Comparison of ENCODE assay signal across 8 cellular contexts in genomic region chr11:74397531-74398243, GRCh38. TPM values are rescaled to one million over a fixed set of nuclear protein-coding genes. Genes with fewer than 3 reads are reported as not detected.
A peak's percentile ranks its signal among the peaks of the same experiment; 100 is the strongest.
DNase-seq lines count a peak whose midpoint lies in the region; ATAC-seq and TF ChIP-seq lines count a peak whose summit lies in the region.

No MANE protein-coding gene starts in this region.

- H3K27ac ChIP-seq in esophagus squamous epithelium (peak overlapping the region; percentile 84 to 94 (median 89)), urinary bladder (ENCODE audit: low read depth) (peak overlapping the region; percentile 40)

- TF ChIP-seq CTCF in GM10248 (IDR thresholded peaks at IDR 0.05; ENCODE audit: control extremely low read depth, extremely low read depth, low read depth, missing control alignments) (no peak), esophagus squamous epithelium (IDR thresholded peaks at IDR 0.05) (peak in 2 of 6 experiments; percentile 20 to 26), natural killer cell (IDR thresholded peaks at IDR 0.05) (no peak)

- CTCF ChIA-PET in GM10248 (lab: Yijun Ruan, JAX): interaction anchor here (1.2 to 2.1 kb wide), 6 partner anchors 9 to 142 kb away, joined by 3 to 11 read pairs (median 4); no protein-coding TSS in a partner anchor

- TF ChIP-seq POLR2A in esophagus squamous epithelium (IDR thresholded peaks at IDR 0.05): no peak

- H3K4me1 Mint-ChIP-seq in natural killer cell: peaks cover 14 to 18% of the 10 kb centered on the region in 2 donors

- H3K27ac Mint-ChIP-seq in natural killer cell: peak overlapping the region; percentile 96 to 97

- intact Hi-C loops in esophagus squamous epithelium (cut with DNase I): loop anchor here (10.0 kb wide), 1 partner anchor 167 kb away; no protein-coding TSS in a partner anchor
- intact Hi-C loops in natural killer cell (cut with micrococcal nuclease): loop anchor here (1.0 kb wide), 1 partner anchor 96 kb away; the partner anchor contains the start of gene LIPT2

- POLR2A ChIA-PET in GM10248 (lab: Yijun Ruan, JAX): no interaction called here

- H3K4me3 ChIP-seq in esophagus squamous epithelium (peak overlapping the region; percentile 71 to 88 (median 79)), urinary bladder (ENCODE audit: low read depth, low read length) (peak overlapping the region; percentile 72)

- H3K36me3 ChIP-seq in esophagus squamous epithelium (no peaks in the 10 kb centered on the region), urinary bladder (ENCODE audit: insufficient read depth) (no peaks in the 10 kb centered on the region)

- 1% methylated on average over 12 to 18 of the region's 34 CpGs for WGBS in esophagus squamous epithelium, 2 donors
- whole genome bisulfite sequencing in urinary bladder: 2% methylated on average over 34 of the region's 34 CpGs

- H3K36me3 Mint-ChIP-seq in natural killer cell: no peaks in the 10 kb centered on the region

- ATAC-seq in HG03196 (IDR thresholded peaks at IDR 0.05; ENCODE audit: unreplicated experiment): peak; percentile 4
- ATAC-seq in natural killer cell: peak in 1 of 3 donors; percentile 4

- peak overlapping the region; percentile 88 for H3K4me3 Mint-ChIP-seq in natural killer cell

- DNase-seq in GM10248 (ENCODE audit: extremely low spot score) (peak; percentile 28), NCI-H82 (lab: John Stamatoyannopoulos, UW) (peak; percentile 61), esophagus squamous epithelium (lab: John Stamatoyannopoulos, UW) (no peak), natural killer cell (peak; percentile 25), GOT3 (lab: John Stamatoyannopoulos, UW) (no peak)
- DNase-seq in activated CD4-positive, alpha-beta T cell treated with anti-CD3 and anti-CD28 coated beads, Interleukin-2, amount 50 U/mL, for 48 hours: peak; percentile 27 to 33

- H3K27me3 ChIP-seq in esophagus squamous epithelium: no peaks in the 10 kb centered on the region

- no peaks in the 10 kb centered on the region for H3K27me3 Mint-ChIP-seq in natural killer cell (ENCODE audit: low read depth in 2 of 2)

- no peaks in the 10 kb centered on the region for H3K9me3 Mint-ChIP-seq in natural killer cell

- H3K4me1 ChIP-seq in esophagus squamous epithelium (peaks cover 0 to 20% (median 9%) of the 10 kb centered on the region in 3 donors), urinary bladder (ENCODE audit: insufficient read depth) (no peaks in the 10 kb centered on the region)

- no peaks in the 10 kb centered on the region for H3K9me3 ChIP-seq in esophagus squamous epithelium

RNA-seq across cellular contexts. Expression of gene PGM2L1, which starts 0.5 kb away (rescaled TPM):
- total RNA-seq in esophagus squamous epithelium (1 to 10 TPM in 2 of 4 donors, under 1 TPM in 2; 0.42 to 2.0 (median 0.89) TPM), natural killer cell (1 to 10 TPM; 4.4 to 8.0 (median 6.6) TPM), urinary bladder (14.1 TPM)
- 5.2 TPM for polyA plus RNA-seq in urinary bladder

Comparison
In these comparisons a context has a peak if more than half of its experiments do, and no peak if none do; other contexts are left out.
1. DNase-seq: peak in GM10248 (single experiment), NCI-H82 (single experiment), activated CD4-positive, alpha-beta T cell treated with anti-CD3 and anti-CD28 coated beads, Interleukin-2, amount 50 U/mL, for 48 hours (2 of 2) and natural killer cell (single experiment); none in esophagus squamous epithelium (single experiment) and GOT3 (single experiment).